Comparison of ENCODE assay signal across 8 cellular contexts in the genomic region with DNA sequence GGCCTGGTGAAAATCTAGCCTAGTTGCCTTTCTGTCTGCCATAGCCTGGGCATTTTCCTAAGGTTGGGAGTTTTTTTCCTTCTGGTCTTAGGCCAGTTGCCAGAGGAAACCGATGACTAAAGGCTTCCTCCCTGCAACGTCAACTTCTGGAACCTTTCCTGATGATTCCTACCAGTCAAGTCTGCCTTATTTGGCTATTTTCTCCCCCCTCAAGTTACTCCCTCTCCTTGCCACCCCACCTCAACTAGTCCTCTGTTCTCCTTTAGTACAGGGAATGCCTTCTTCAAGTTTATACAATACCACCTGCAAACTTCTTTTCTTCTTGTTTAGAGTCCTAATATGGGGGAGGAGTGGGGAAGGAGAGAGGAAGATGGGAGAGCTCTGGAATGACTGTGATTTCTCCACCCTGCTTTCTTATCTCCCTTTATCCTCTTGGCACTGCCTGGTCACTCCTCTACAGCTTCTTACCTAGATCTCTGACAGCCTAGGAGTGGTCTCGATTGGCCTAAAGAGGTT. TPM values are rescaled to one million over a fixed set of nuclear protein-coding genes. Genes with fewer than 3 reads are reported as not detected.
DNase-seq lines count a peak whose midpoint lies in the region; ATAC-seq and TF ChIP-seq lines count a peak whose summit lies in the region.

No MANE protein-coding gene starts in this region.

- H3K9me2 ChIP-seq in Karpas-422 (replicated peaks; ENCODE audit: insufficient read depth, low read length) = no peaks in the 10 kb centered on the region

- ATAC-seq in GM19035 (IDR thresholded peaks at IDR 0.05; ENCODE audit: unreplicated experiment) = no peak

- DNase-seq in Karpas-422 = no peak
- peak; percentile 79 for DNase-seq in choroid plexus epithelial cell (ENCODE audit: low read depth)
- no peak for DNase-seq in NCI-H1417 (lab: John Stamatoyannopoulos, UW)
- no peak for DNase-seq in NCI-H1048 (lab: John Stamatoyannopoulos, UW)
- DNase-seq in hippocampal formation (lab: John Stamatoyannopoulos, UW) = no peak

- H3K36me3 ChIP-seq in ACC112 (ENCODE audit: insufficient read depth, low read length) (no peaks in the 10 kb centered on the region), Karpas-422 (ENCODE audit: insufficient read depth, low read length) (0 out of 2 replicates have a peak, but pooled peaks cover 9% of the 10 kb centered on the region), mucosa of rectum (ENCODE audit: control insufficient read depth in 2 of 2, insufficient read depth in 2 of 2, low read length in 2 of 2) (no peaks in the 10 kb centered on the region)

- peak overlapping the region; percentile 57 for H3K4me3 ChIP-seq in ACC112 (ENCODE audit: low read depth, low read length)
- H3K4me3 ChIP-seq in Karpas-422 (ENCODE audit: low read length) = no peak overlapping the region
- H3K4me3 ChIP-seq in choroid plexus epithelial cell (ENCODE audit: low read depth, low read length) = no peak overlapping the region
- H3K4me3 ChIP-seq in mucosa of rectum (ENCODE audit: low read length in 2 of 2) = no peak overlapping the region

- TF ChIP-seq CTCF in choroid plexus epithelial cell (conservative IDR thresholded peaks at IDR 0.05; ENCODE audit: low read depth, low read length) = no peak

- H3K27ac ChIP-seq in ACC112 (ENCODE audit: low read depth, low read length) (peak overlapping the region; percentile 99), Karpas-422 (ENCODE audit: low read length) (peak overlapping the region; percentile 21; the same call in 1 of the 2 replicates), mucosa of rectum (ENCODE audit: low read depth in 2 of 2, low read length in 2 of 2) (peak overlapping the region; percentile 53 to 74)

- H3K9ac ChIP-seq in Karpas-422 (ENCODE audit: low read length) (no peak overlapping the region), mucosa of rectum (ENCODE audit: low read depth in 1 of 2, low read length in 2 of 2) (no peak overlapping the region)

- no peaks in the 10 kb centered on the region for H3K9me3 ChIP-seq in Karpas-422 (ENCODE audit: low read length)
- no peaks in the 10 kb centered on the region for H3K9me3 ChIP-seq in mucosa of rectum (ENCODE audit: control insufficient read depth in 2 of 2, low read length in 2 of 2)

- H3K79me2 ChIP-seq in ACC112 (ENCODE audit: control insufficient read depth, insufficient read depth, low read length, unreplicated experiment) = peaks cover 89% of the 10 kb centered on the region
- peaks cover 100% of the 10 kb centered on the region for H3K79me2 ChIP-seq in Karpas-422 (ENCODE audit: low read length)

- H3K27me3 ChIP-seq in ACC112 (ENCODE audit: insufficient read depth, low read length) = no peaks in the 10 kb centered on the region
- H3K27me3 ChIP-seq in Karpas-422 (ENCODE audit: low read length) = no peaks in the 10 kb centered on the region
- H3K27me3 ChIP-seq in mucosa of rectum (ENCODE audit: control insufficient read depth in 2 of 2, insufficient read depth in 2 of 2, low read length in 2 of 2) = no peaks in the 10 kb centered on the region

- H3K4me1 ChIP-seq in ACC112 (ENCODE audit: control insufficient read depth, insufficient read depth, low read length, unreplicated experiment) (peaks cover 68% of the 10 kb centered on the region), Karpas-422 (ENCODE audit: low read length) (peaks cover 64% of the 10 kb centered on the region), mucosa of rectum (ENCODE audit: control insufficient read depth in 2 of 2, insufficient read depth in 2 of 2, low read length in 2 of 2) (peaks cover 9 to 10% of the 10 kb centered on the region in 2 donors)

- H2AFZ ChIP-seq in ACC112 (ENCODE audit: low read length, unreplicated experiment) (no peak overlapping the region), Karpas-422 (ENCODE audit: low read length) (no peak overlapping the region)

- H3K4me2 ChIP-seq in Karpas-422 (ENCODE audit: low read depth, low read length, poor library complexity, severe bottlenecking) = no peak overlapping the region

- 0 out of 2 replicates have a peak, but pooled peaks cover 5% of the 10 kb centered on the region for H4K20me1 ChIP-seq in Karpas-422 (ENCODE audit: insufficient read depth, low read depth, low read length)

RNA-seq across cellular contexts. Expression of gene MSN, which starts 10.6 kb away (rescaled TPM):
- 255 and 361 TPM in 2 replicates for total RNA-seq in Karpas-422 (2014; rRNA removed; shearing (Covaris generic); ENCODE audit: low replicate concordance)

Comparison
In these comparisons a context has a peak if more than half of its experiments do, and no peak if none do; other contexts are left out.
1. H3K27ac ChIP-seq: peak in every context shown above with its lines; median percentile 99 in ACC112; 64 in mucosa of rectum; 21 in Karpas-422.